ENCODE assay signal across 9 cellular contexts in genomic region chr17:50542795-50543774, GRCh38. TPM values are rescaled to one million over a fixed set of nuclear protein-coding genes. Genes with fewer than 3 reads are reported as not detected.
DNase-seq lines count a peak whose midpoint lies in the region; ATAC-seq lines count a peak whose summit lies in the region.
"Had no signal": no experiment of that assay in that cellular context is flagged by ENCODE, and none has a peak within 500 bp of the region (broad histone marks: within the 10 kb centered on the region; RNA-seq: fewer than 3 reads in every experiment).

No MANE protein-coding gene starts in this region.

- no peak for ATAC-seq in CD4-positive, CD25-positive, alpha-beta regulatory T cell (ENCODE audit: low read depth in 2 of 2)
- ATAC-seq in HG02938 (IDR thresholded peaks at IDR 0.05; ENCODE audit: unreplicated experiment), result no peak
- ATAC-seq in GM21737 (IDR thresholded peaks at IDR 0.05; ENCODE audit: unreplicated experiment), result no peak

- H3K27me3 ChIP-seq in CD4-positive, CD25-positive, alpha-beta regulatory T cell (ENCODE audit: control insufficient read depth, insufficient read depth, low read length), result no peaks in the 10 kb centered on the region
- no peaks in the 10 kb centered on the region for H3K27me3 ChIP-seq in Karpas-422 (ENCODE audit: low read length)
- no peaks in the 10 kb centered on the region for H3K27me3 ChIP-seq in mucosa of rectum (ENCODE audit: control insufficient read depth in 2 of 2, insufficient read depth in 2 of 2, low read length in 2 of 2)

- H3K27ac ChIP-seq in CD4-positive, CD25-positive, alpha-beta regulatory T cell (ENCODE audit: insufficient read depth, low read length, poor library complexity, severe bottlenecking), result no peak overlapping the region
- H3K27ac ChIP-seq in Karpas-422 (ENCODE audit: low read length) (no peak overlapping the region), mucosa of rectum (ENCODE audit: low read depth in 2 of 2, low read length in 2 of 2) (peak overlapping the region; percentile 96 to 98)

- no peaks in the 10 kb centered on the region for H3K36me3 ChIP-seq in CD4-positive, CD25-positive, alpha-beta regulatory T cell (ENCODE audit: control insufficient read depth, insufficient read depth, low read length)
- H3K36me3 ChIP-seq in Karpas-422 (ENCODE audit: insufficient read depth, low read length), result no peaks in the 10 kb centered on the region
- H3K36me3 ChIP-seq in mucosa of rectum (ENCODE audit: control insufficient read depth in 2 of 2, insufficient read depth in 2 of 2, low read length in 2 of 2), result peaks cover 0 to 17% of the 10 kb centered on the region in 2 donors

- peaks cover 6% of the 10 kb centered on the region; the same call in 1 of the 2 replicates for H3K79me2 ChIP-seq in Karpas-422 (ENCODE audit: low read length)

- peak overlapping the region; percentile 85 to 91 (median 86) for H3K4me3 Mint-ChIP-seq in CD4-positive, CD25-positive, alpha-beta regulatory T cell

- H3K4me2 ChIP-seq in Karpas-422 (ENCODE audit: low read depth, low read length, poor library complexity, severe bottlenecking), result peak overlapping the region; percentile 79

- no peak for DNase-seq in CD4-positive, CD25-positive, alpha-beta regulatory T cell
- DNase-seq in Karpas-422, result no peak
- DNase-seq in T47D (ENCODE audit: low read depth in 1 of 2, low spot score in 1 of 2), result peak; percentile 87 to 98
- DNase-seq in stimulated activated CD4-positive, alpha-beta T cell treated with anti-CD3 and anti-CD28 coated beads, Interleukin-4, amount 100 ng/mL, for 4 hours, result no peak
- DNase-seq in AG08395 (ENCODE audit: low spot score), result no peak
- DNase-seq: stimulated activated CD4-positive, alpha-beta T cell treated with anti-CD3 and anti-CD28 coated beads, Interleukin-12 subunit alpha, Interleukin-12 subunit beta, amount 100 ng/mL, for 4 hours had no signal

- H4K20me1 ChIP-seq in Karpas-422 (ENCODE audit: insufficient read depth, low read depth, low read length), result no peaks in the 10 kb centered on the region

- H3K9ac ChIP-seq in Karpas-422 (ENCODE audit: low read length), result peak overlapping the region; percentile 66
- H3K9ac ChIP-seq in mucosa of rectum (ENCODE audit: low read depth in 1 of 2, low read length in 2 of 2), result peak overlapping the region; percentile 72 to 84

- in situ Hi-C loops in T47D (cut with HindIII; ENCODE audit: low pct_unique_long_range_greater_than_20kb, low sequenced_read_pairs), result no loop called here

- H3K4me1 Mint-ChIP-seq in CD4-positive, CD25-positive, alpha-beta regulatory T cell, result peaks cover 0 to 29% (median 9%) of the 10 kb centered on the region in 4 donors

- no peaks in the 10 kb centered on the region for H3K36me3 Mint-ChIP-seq in CD4-positive, CD25-positive, alpha-beta regulatory T cell

- peaks cover 24% of the 10 kb centered on the region for H3K4me1 ChIP-seq in CD4-positive, CD25-positive, alpha-beta regulatory T cell (ENCODE audit: control insufficient read depth, insufficient read depth, low read length, poor library complexity, severe bottlenecking)
- H3K4me1 ChIP-seq in Karpas-422 (ENCODE audit: low read length) (peaks cover 23% of the 10 kb centered on the region), mucosa of rectum (ENCODE audit: control insufficient read depth in 2 of 2, insufficient read depth in 2 of 2, low read length in 2 of 2) (peaks cover 54 to 76% of the 10 kb centered on the region in 2 donors)

- no peak overlapping the region for H2AFZ ChIP-seq in Karpas-422 (ENCODE audit: low read length)

- H3K4me3 ChIP-seq in CD4-positive, CD25-positive, alpha-beta regulatory T cell (ENCODE audit: low read depth, low read length), result peak overlapping the region; percentile 72
- H3K4me3 ChIP-seq in Karpas-422 (ENCODE audit: low read length) (peak overlapping the region; percentile 71; the same call in 1 of the 2 replicates), mucosa of rectum (ENCODE audit: low read length in 2 of 2) (peak overlapping the region; percentile 58 to 81)

- no peaks in the 10 kb centered on the region for H3K9me2 ChIP-seq in Karpas-422 (replicated peaks; ENCODE audit: insufficient read depth, low read length)

- H3K27ac Mint-ChIP-seq in CD4-positive, CD25-positive, alpha-beta regulatory T cell, result peak overlapping the region in 1 of 3 donors; percentile 80

- H3K9me3 Mint-ChIP-seq in CD4-positive, CD25-positive, alpha-beta regulatory T cell, result peaks cover 0 to 1% (median 0%) of the 10 kb centered on the region in 7 donors

- H3K9me3 ChIP-seq in CD4-positive, CD25-positive, alpha-beta regulatory T cell (ENCODE audit: control insufficient read depth in 2 of 2, low read length in 2 of 2), result no peaks in the 10 kb centered on the region
- H3K9me3 ChIP-seq in Karpas-422 (ENCODE audit: low read length) (no peaks in the 10 kb centered on the region), mucosa of rectum (ENCODE audit: control insufficient read depth in 2 of 2, low read length in 2 of 2) (no peaks in the 10 kb centered on the region)

- H3K27me3 Mint-ChIP-seq in CD4-positive, CD25-positive, alpha-beta regulatory T cell, result no peaks in the 10 kb centered on the region

RNA-seq across cellular contexts. Expression of gene SPATA20, which starts 3.9 kb away (rescaled TPM):
- 26.8 TPM for total RNA-seq in CD4-positive, CD25-positive, alpha-beta regulatory T cell
- 10 to 100 TPM in 1 of 4 donors, 1 to 10 TPM in 3; 5.8 to 10.3 (median 6.5) TPM for polyA plus RNA-seq in CD4-positive, CD25-positive, alpha-beta regulatory T cell
- total RNA-seq in Karpas-422 (2014; rRNA removed; shearing (Covaris generic); ENCODE audit: low replicate concordance), result 38.8 and 76.8 TPM in 2 replicates

RNA-seq across cellular contexts. Expression of gene EPN3, which starts 10.6 kb away (rescaled TPM):
- total RNA-seq in CD4-positive, CD25-positive, alpha-beta regulatory T cell, result not detected
- not detected for polyA plus RNA-seq in CD4-positive, CD25-positive, alpha-beta regulatory T cell
- not detected in 2 replicates for total RNA-seq in Karpas-422 (2014; rRNA removed; shearing (Covaris generic); ENCODE audit: low replicate concordance)

RNA-seq across cellular contexts. Expression of gene CACNA1G, which starts 17.4 kb away (rescaled TPM):
- 0.05 TPM for total RNA-seq in CD4-positive, CD25-positive, alpha-beta regulatory T cell
- polyA plus RNA-seq in CD4-positive, CD25-positive, alpha-beta regulatory T cell, result not detected
- total RNA-seq in Karpas-422 (2014; rRNA removed; shearing (Covaris generic); ENCODE audit: low replicate concordance), result not detected in 2 replicates

RNA-seq across cellular contexts. Expression of gene MYCBPAP, which starts 34.8 kb away (rescaled TPM):
- total RNA-seq in CD4-positive, CD25-positive, alpha-beta regulatory T cell, result 5.7 TPM
- polyA plus RNA-seq in CD4-positive, CD25-positive, alpha-beta regulatory T cell, result 1 to 10 TPM in 2 of 4 donors, under 1 TPM in 2; 0.50 to 1.6 (median 0.89) TPM
- total RNA-seq in Karpas-422 (2014; rRNA removed; shearing (Covaris generic); ENCODE audit: low replicate concordance), result 2.0 and 2.5 TPM in 2 replicates

Comparison
In these comparisons a context has a peak if more than half of its experiments do, and no peak if none do; other contexts are left out.
1. DNase-seq: peak in T47D (2 of 2); none in CD4-positive, CD25-positive, alpha-beta regulatory T cell (0 of 3), Karpas-422 (single experiment), stimulated activated CD4-positive, alpha-beta T cell treated with anti-CD3 and anti-CD28 coated beads, Interleukin-4, amount 100 ng/mL, for 4 hours (0 of 2) and AG08395 (single experiment).
2. H3K27ac ChIP-seq: peak in mucosa of rectum (2 of 2); none in CD4-positive, CD25-positive, alpha-beta regulatory T cell (single experiment) and Karpas-422 (single experiment).
3. Peak in every context shown above with its lines, with median percentiles within 50 percentile points of each other: H3K4me3 ChIP-seq.